In the genomic region with DNA sequence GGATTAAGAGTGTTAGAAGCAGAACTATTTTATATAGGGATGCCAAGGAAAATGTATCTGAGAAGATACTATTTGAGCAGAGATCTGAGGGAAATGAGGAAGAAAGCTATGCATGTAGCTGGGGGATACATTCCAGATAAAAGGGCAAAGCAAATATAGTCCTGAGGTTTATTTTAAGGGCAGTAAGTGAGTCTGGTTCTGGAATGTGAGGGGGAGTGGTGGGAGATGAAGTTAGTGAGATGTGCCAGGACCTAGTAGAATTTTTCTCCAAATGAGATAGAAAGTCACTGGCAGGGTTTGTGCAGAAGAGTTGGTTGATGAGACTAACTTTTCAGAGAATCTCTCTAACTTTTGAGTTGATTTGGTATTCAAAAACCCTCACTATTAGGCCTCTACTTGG, we compare ENCODE assay signal across 23 cellular contexts.
"Had no signal": no experiment of that assay in that cellular context is flagged by ENCODE, and none has a peak within 500 bp of the region (broad histone marks: within the 10 kb centered on the region; RNA-seq: fewer than 3 reads in every experiment).

No MANE protein-coding gene starts in this region.

- H3K36me3 Mint-ChIP-seq: activated naive CD4-positive, alpha-beta T cell treated with anti-CD3 and anti-CD28 coated beads, Interleukin-2, amount 50 U/mL, for 24 hours; immature natural killer cell; naive thymus-derived CD4-positive, alpha-beta T cell had no signal

- H3K9me3 Mint-ChIP-seq: activated naive CD4-positive, alpha-beta T cell treated with anti-CD3 and anti-CD28 coated beads, Interleukin-2, amount 50 U/mL, for 24 hours; dendritic cell treated with granulocyte-macrophage colony-stimulating factor and Interleukin-4, amounts not matched to agents 40 ng/mL and 50 ng/mL, for 4 days; immature natural killer cell had no signal

- DNase-seq: activated CD4-positive, alpha-beta T cell treated with anti-CD3 and anti-CD28 coated beads, Interleukin-2, amount 50 U/mL, for 48 hours; activated effector memory CD4-positive, alpha-beta T cell treated with anti-CD3 and anti-CD28 coated beads, Interleukin-2, amount 50 U/mL, for 16 hours; activated T-cell treated with anti-CD3 and anti-CD28 coated beads, Interleukin-2, amount 50 U/mL, for 48 hours; amniotic stem cell; brain microvascular endothelial cell; cerebellar nuclear complex; effector memory CD4-positive, alpha-beta T cell; foreskin melanocyte; immature natural killer cell; naive thymus-derived CD4-positive, alpha-beta T cell; posterior cingulate gyrus; SK-N-SH; small intestine; stimulated activated CD4-positive, alpha-beta T cell treated with anti-CD3 and anti-CD28 coated beads, Interleukin-4, amount 100 ng/mL, for 4 hours; stimulated activated CD8-positive, alpha-beta memory T cell treated with anti-CD3 and anti-CD28 coated beads, Interleukin-4, amount 100 ng/mL, for 48 hours; stimulated activated naive CD4-positive, alpha-beta T cell treated with Interleukin-2 at 50 U/mL for 16 hours; T-helper 1 cell; T1000; trophoblast cell had no signal

- H3K4me3 Mint-ChIP-seq: activated naive CD4-positive, alpha-beta T cell treated with anti-CD3 and anti-CD28 coated beads, Interleukin-2, amount 50 U/mL, for 24 hours; dendritic cell treated with granulocyte-macrophage colony-stimulating factor and Interleukin-4, amounts not matched to agents 40 ng/mL and 50 ng/mL, for 4 days; immature natural killer cell; naive thymus-derived CD4-positive, alpha-beta T cell had no signal

- H3K36me3 ChIP-seq: brain microvascular endothelial cell, neutrophil, right atrium auricular region had no signal

- H3K9ac ChIP-seq: SK-N-SH had no signal

- H3K27ac ChIP-seq: brain microvascular endothelial cell, neutrophil, right atrium auricular region had no signal

- H3K4me2 ChIP-seq: SK-N-SH had no signal

- H3K4me3 ChIP-seq: right atrium auricular region had no signal

- H3K27me3 ChIP-seq: brain microvascular endothelial cell, neutrophil, right atrium auricular region had no signal

- FAIRE-seq: small intestine had no signal

- H3K27ac Mint-ChIP-seq: activated naive CD4-positive, alpha-beta T cell treated with anti-CD3 and anti-CD28 coated beads, Interleukin-2, amount 50 U/mL, for 24 hours; dendritic cell treated with granulocyte-macrophage colony-stimulating factor and Interleukin-4, amounts not matched to agents 40 ng/mL and 50 ng/mL, for 4 days had no signal

- H3K9me3 ChIP-seq: neutrophil, right atrium auricular region had no signal

- H3K4me1 ChIP-seq: right atrium auricular region had no signal
